In genomic region chr22:28831140-28832072, GRCh38 we compare ENCODE assay signal across 20 cellular contexts.
"Had no signal": no experiment of that assay in that cellular context is flagged by ENCODE, and none has a peak within 500 bp of the region (broad histone marks: within the 10 kb centered on the region; RNA-seq: fewer than 3 reads in every experiment).

No MANE protein-coding gene starts in this region.

- H3K4me1 Mint-ChIP-seq: mesothelial cell of epicardium had no signal

- H3K27me3 Mint-ChIP-seq: activated naive CD4-positive, alpha-beta T cell treated with anti-CD3 and anti-CD28 coated beads, Interleukin-2, amount 50 U/mL, for 24 hours had no signal

- H3K9me3 ChIP-seq: prostate gland, thoracic aorta, upper lobe of right lung had no signal

- H3K27ac ChIP-seq: cardiac muscle cell, prostate gland, skin epidermis, thoracic aorta, upper lobe of right lung, WERI-Rb-1 had no signal

- ATAC-seq: activated T-cell treated with anti-CD3 and anti-CD28 coated beads, Interleukin-2, amount 50 U/mL, for 72 hours; right cardiac atrium; upper lobe of right lung had no signal

- DNase-seq: activated CD4-positive, alpha-beta T cell treated with anti-CD3 and anti-CD28 coated beads, Interleukin-2, amount 50 U/mL, for 4 hours; activated effector memory CD4-positive, alpha-beta T cell treated with anti-CD3 and anti-CD28 coated beads, Interleukin-2, amount 50 U/mL, for 16 hours; activated T-cell treated with anti-CD3 and anti-CD28 coated beads, Interleukin-2, amount 50 U/mL, for 72 hours; amniotic stem cell; erythroblast; hypothalamus; islet precursor cell; right cardiac atrium; stimulated activated CD4-positive, alpha-beta T cell treated with anti-CD3 and anti-CD28 coated beads, Interleukin-15, amount 100 ng/mL, for 24 hours; stimulated activated CD4-positive, alpha-beta T cell treated with anti-CD3 and anti-CD28 coated beads, Interleukin-2, amount 100 ng/mL, for 48 hours; T-helper 2 cell; upper lobe of right lung; WERI-Rb-1 had no signal

- H3K36me3 ChIP-seq: cardiac muscle cell, prostate gland, thoracic aorta, upper lobe of right lung, WERI-Rb-1 had no signal

- H3K4me3 Mint-ChIP-seq: activated naive CD4-positive, alpha-beta T cell treated with anti-CD3 and anti-CD28 coated beads, Interleukin-2, amount 50 U/mL, for 24 hours; activated T-cell treated with anti-CD3 and anti-CD28 coated beads, Interleukin-2, amount 50 U/mL, for 72 hours; mesothelial cell of epicardium had no signal

- H3K36me3 Mint-ChIP-seq: activated naive CD4-positive, alpha-beta T cell treated with anti-CD3 and anti-CD28 coated beads, Interleukin-2, amount 50 U/mL, for 24 hours had no signal

- H3K4me3 ChIP-seq: cardiac muscle cell, lung, prostate gland, skin epidermis, thoracic aorta, upper lobe of right lung had no signal

- H3K9me3 Mint-ChIP-seq: activated naive CD4-positive, alpha-beta T cell treated with anti-CD3 and anti-CD28 coated beads, Interleukin-2, amount 50 U/mL, for 24 hours; activated T-cell treated with anti-CD3 and anti-CD28 coated beads, Interleukin-2, amount 50 U/mL, for 72 hours; mesothelial cell of epicardium had no signal

- H3K27me3 ChIP-seq: cardiac muscle cell, upper lobe of right lung had no signal

- H3K27ac Mint-ChIP-seq: activated naive CD4-positive, alpha-beta T cell treated with anti-CD3 and anti-CD28 coated beads, Interleukin-2, amount 50 U/mL, for 24 hours; activated T-cell treated with anti-CD3 and anti-CD28 coated beads, Interleukin-2, amount 50 U/mL, for 72 hours; mesothelial cell of epicardium had no signal
